In the genomic region with DNA sequence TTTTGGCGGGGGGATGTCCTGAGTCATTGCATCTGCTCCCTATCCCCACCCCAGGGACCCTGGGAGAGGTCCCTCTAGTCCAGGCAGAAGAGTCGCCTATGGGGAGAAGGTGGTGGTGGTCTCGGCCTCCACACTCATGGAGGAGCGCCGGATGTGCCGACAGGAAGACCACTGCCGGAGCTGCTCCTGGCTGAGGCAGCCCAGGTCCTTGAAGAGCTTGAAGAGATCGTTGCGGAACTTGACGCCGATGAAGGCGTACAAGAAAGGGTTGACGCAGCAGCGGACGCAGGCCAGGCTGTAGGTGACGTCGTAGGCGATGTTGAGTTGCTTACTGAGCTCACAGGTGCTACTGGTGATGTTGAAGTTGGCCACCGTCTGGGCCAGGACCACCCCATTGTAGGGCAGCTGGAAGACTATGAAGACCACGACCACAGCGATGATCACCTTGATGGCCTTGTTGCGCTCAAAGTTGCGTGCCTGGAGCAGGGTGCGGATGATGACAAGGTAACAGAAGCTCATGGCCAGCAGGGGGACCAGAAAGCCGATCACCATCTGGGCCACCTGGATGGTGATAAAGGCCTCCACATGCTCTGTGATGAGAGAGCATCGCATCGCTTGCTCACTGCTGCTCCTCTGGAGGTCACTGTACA, we compare ENCODE assay signal across 11 cellular contexts. TPM values are rescaled to one million over a fixed set of nuclear protein-coding genes. Genes with fewer than 3 reads are reported as not detected.
DNase-seq lines count a peak whose midpoint lies in the region; ATAC-seq and TF ChIP-seq lines count a peak whose summit lies in the region.
"Had no signal": no experiment of that assay in that cellular context is flagged by ENCODE, and none has a peak within 500 bp of the region (broad histone marks: within the 10 kb centered on the region; RNA-seq: fewer than 3 reads in every experiment).

No MANE protein-coding gene starts in this region.

- H3K4me1 ChIP-seq in liver (ENCODE audit: control insufficient read depth in 4 of 4, insufficient read depth in 4 of 4, low read length in 3 of 4) (peaks cover 23 to 41% (median 34%) of the 10 kb centered on the region in 4 donors), subcutaneous abdominal adipose tissue (ENCODE audit: control insufficient read depth in 5 of 5, insufficient read depth in 5 of 5, low read length in 5 of 5) (peaks cover 37 to 99% (median 86%) of the 10 kb centered on the region in 5 donors)

- no peak for TF ChIP-seq CTCF in liver (IDR thresholded peaks at IDR 0.05; ENCODE audit: low read depth, low read length, missing input control)

- H3K9ac ChIP-seq in liver (ENCODE audit: low read depth in 1 of 2, low read length in 2 of 2): no peak overlapping the region
- peak overlapping the region in 1 of 5 donors; percentile 48 for H3K9ac ChIP-seq in subcutaneous abdominal adipose tissue (ENCODE audit: low read length in 5 of 5)

- no peaks in the 10 kb centered on the region for H3K9me3 Mint-ChIP-seq in IgD-negative memory B cell

- ATAC-seq in GM19351 (IDR thresholded peaks at IDR 0.05; ENCODE audit: unreplicated experiment): no peak

- H3K4me1 Mint-ChIP-seq in IgD-negative memory B cell: peaks cover 23 to 57% (median 48%) of the 10 kb centered on the region in 3 donors

- H3K27ac ChIP-seq in liver (ENCODE audit: low read depth in 1 of 2, low read length in 2 of 2): peak overlapping the region; percentile 39 to 90
- peak overlapping the region; percentile 96 for H3K27ac ChIP-seq in subcutaneous abdominal adipose tissue (ENCODE audit: low read depth, low read length)
- H3K27ac ChIP-seq: epithelial cell of prostate, neutrophil had no signal

- TF ChIP-seq RAD21 in liver (IDR thresholded peaks at IDR 0.05): no peak

- H3K27ac Mint-ChIP-seq in IgD-negative memory B cell: peak overlapping the region; percentile 90 to 97 (median 94)

- 97% methylated on average over 27 of the region's 27 CpGs for WGBS in liver

- H3K4me3 ChIP-seq in liver (ENCODE audit: low read depth in 1 of 3, low read length in 3 of 3) (no peak overlapping the region), subcutaneous abdominal adipose tissue (ENCODE audit: low read depth in 1 of 5, low read length in 5 of 5) (peak overlapping the region in 1 of 5 donors; percentile 41)

- H3K4me3 Mint-ChIP-seq in IgD-negative memory B cell: peak overlapping the region in 3 of 4 donors; percentile 73 to 88 (median 86)

- peak; percentile 36 for DNase-seq in activated naive CD4-positive, alpha-beta T cell treated with anti-CD3 and anti-CD28 coated beads, Interleukin-2, amount 50 U/mL, for 16 hours
- DNase-seq in NCI-H2107 (lab: John Stamatoyannopoulos, UW): no peak
- no peak for DNase-seq in AG08395 (ENCODE audit: low spot score)
- no peak for DNase-seq in NCI-H187 treated with DMSO at 0.1 percent for 48 hours (lab: John Stamatoyannopoulos, UW)
- DNase-seq: NCI-H226 had no signal

- no peaks in the 10 kb centered on the region for H3K27me3 ChIP-seq in liver (ENCODE audit: control insufficient read depth in 4 of 4, insufficient read depth in 4 of 4, low read length in 3 of 4)
- H3K27me3 ChIP-seq in subcutaneous abdominal adipose tissue (ENCODE audit: control insufficient read depth in 5 of 5, insufficient read depth in 4 of 5, low read length in 5 of 5): peaks cover 0 to 2% (median 0%) of the 10 kb centered on the region in 5 donors

- H3K36me3 Mint-ChIP-seq in IgD-negative memory B cell: peaks cover 5% of the 10 kb centered on the region

- H3K9me3 ChIP-seq in liver (ENCODE audit: control insufficient read depth in 4 of 4, low read length in 3 of 4) (no peaks in the 10 kb centered on the region), subcutaneous abdominal adipose tissue (ENCODE audit: control insufficient read depth in 5 of 5, low read length in 5 of 5) (no peaks in the 10 kb centered on the region)
- H3K9me3 ChIP-seq: neutrophil had no signal

- no peaks in the 10 kb centered on the region for H3K36me3 ChIP-seq in liver (ENCODE audit: control insufficient read depth in 4 of 4, insufficient read depth in 3 of 4, low read depth in 1 of 4, low read length in 3 of 4)
- H3K36me3 ChIP-seq in subcutaneous abdominal adipose tissue (ENCODE audit: control insufficient read depth in 5 of 5, insufficient read depth in 5 of 5, low read length in 5 of 5): no peaks in the 10 kb centered on the region
- H3K36me3 ChIP-seq: neutrophil had no signal

- no peaks in the 10 kb centered on the region for H3K27me3 Mint-ChIP-seq in IgD-negative memory B cell

TF ChIP-seq in liver, 16 proteins besides CTCF, POLR2A, EP300 and RAD21:
- TF ChIP-seq SP1 (IDR thresholded peaks at IDR 0.05) (no peak), RXRA (IDR thresholded peaks at IDR 0.05) (no peak), HNF4A (conservative IDR thresholded peaks at IDR 0.05) (no peak), TAF1 (conservative IDR thresholded peaks at IDR 0.05) (no peak), EGR1 (IDR thresholded peaks at IDR 0.05; ENCODE audit: low read depth in 2 of 2) (no peak), NR2F2 (IDR thresholded peaks at IDR 0.05) (no peak), GABPA (IDR thresholded peaks at IDR 0.05 in 1 of 2, conservative IDR thresholded peaks at IDR 0.05 in 1 of 2) (no peak), JUND (IDR thresholded peaks at IDR 0.05) (no peak), HNF4G (IDR thresholded peaks at IDR 0.05) (no peak)
- TF ChIP-seq, protein P1, sequence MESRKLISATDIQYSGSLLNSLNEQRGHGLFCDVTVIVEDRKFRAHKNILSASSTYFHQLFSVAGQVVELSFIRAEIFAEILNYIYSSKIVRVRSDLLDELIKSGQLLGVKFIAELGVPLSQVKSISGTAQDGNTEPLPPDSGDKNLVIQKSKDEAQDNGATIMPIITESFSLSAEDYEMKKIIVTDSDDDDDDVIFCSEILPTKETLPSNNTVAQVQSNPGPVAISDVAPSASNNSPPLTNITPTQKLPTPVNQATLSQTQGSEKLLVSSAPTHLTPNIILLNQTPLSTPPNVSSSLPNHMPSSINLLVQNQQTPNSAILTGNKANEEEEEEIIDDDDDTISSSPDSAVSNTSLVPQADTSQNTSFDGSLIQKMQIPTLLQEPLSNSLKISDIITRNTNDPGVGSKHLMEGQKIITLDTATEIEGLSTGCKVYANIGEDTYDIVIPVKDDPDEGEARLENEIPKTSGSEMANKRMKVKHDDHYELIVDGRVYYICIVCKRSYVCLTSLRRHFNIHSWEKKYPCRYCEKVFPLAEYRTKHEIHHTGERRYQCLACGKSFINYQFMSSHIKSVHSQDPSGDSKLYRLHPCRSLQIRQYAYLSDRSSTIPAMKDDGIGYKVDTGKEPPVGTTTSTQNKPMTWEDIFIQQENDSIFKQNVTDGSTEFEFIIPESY (IDR thresholded peaks at IDR 0.05): no peak
- TF ChIP-seq, protein P2, sequence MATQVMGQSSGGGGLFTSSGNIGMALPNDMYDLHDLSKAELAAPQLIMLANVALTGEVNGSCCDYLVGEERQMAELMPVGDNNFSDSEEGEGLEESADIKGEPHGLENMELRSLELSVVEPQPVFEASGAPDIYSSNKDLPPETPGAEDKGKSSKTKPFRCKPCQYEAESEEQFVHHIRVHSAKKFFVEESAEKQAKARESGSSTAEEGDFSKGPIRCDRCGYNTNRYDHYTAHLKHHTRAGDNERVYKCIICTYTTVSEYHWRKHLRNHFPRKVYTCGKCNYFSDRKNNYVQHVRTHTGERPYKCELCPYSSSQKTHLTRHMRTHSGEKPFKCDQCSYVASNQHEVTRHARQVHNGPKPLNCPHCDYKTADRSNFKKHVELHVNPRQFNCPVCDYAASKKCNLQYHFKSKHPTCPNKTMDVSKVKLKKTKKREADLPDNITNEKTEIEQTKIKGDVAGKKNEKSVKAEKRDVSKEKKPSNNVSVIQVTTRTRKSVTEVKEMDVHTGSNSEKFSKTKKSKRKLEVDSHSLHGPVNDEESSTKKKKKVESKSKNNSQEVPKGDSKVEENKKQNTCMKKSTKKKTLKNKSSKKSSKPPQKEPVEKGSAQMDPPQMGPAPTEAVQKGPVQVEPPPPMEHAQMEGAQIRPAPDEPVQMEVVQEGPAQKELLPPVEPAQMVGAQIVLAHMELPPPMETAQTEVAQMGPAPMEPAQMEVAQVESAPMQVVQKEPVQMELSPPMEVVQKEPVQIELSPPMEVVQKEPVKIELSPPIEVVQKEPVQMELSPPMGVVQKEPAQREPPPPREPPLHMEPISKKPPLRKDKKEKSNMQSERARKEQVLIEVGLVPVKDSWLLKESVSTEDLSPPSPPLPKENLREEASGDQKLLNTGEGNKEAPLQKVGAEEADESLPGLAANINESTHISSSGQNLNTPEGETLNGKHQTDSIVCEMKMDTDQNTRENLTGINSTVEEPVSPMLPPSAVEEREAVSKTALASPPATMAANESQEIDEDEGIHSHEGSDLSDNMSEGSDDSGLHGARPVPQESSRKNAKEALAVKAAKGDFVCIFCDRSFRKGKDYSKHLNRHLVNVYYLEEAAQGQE (IDR thresholded peaks at IDR 0.05): no peak

RNA-seq across cellular contexts. Expression of a gene that starts 10.5 kb away (rescaled TPM):
- 257 TPM for polyA plus RNA-seq in IgD-negative memory B cell
- total RNA-seq in liver: under 1 TPM; 0.08 to 0.89 TPM
- polyA plus RNA-seq in liver: under 1 TPM; 0.16 to 0.40 TPM

RNA-seq across cellular contexts. Expression of a gene that starts 53.3 kb away (rescaled TPM):
- polyA plus RNA-seq in IgD-negative memory B cell: not detected
- under 1 TPM in 1 of 2 donors, not detected in 1; 0.08 TPM for total RNA-seq in liver
- polyA plus RNA-seq in liver: not detected

Comparison
In these comparisons a context has a peak if more than half of its experiments do, and no peak if none do; other contexts are left out.
1. RNA of a gene that starts 10.5 kb away (polyA plus RNA-seq): 257 TPM in IgD-negative memory B cell (single experiment); 0.16 to 0.40 TPM in liver; every median in the first group is over 100 times any median in the second.